Comparison of ENCODE assay signal across 1 cellular context in the genomic region with DNA sequence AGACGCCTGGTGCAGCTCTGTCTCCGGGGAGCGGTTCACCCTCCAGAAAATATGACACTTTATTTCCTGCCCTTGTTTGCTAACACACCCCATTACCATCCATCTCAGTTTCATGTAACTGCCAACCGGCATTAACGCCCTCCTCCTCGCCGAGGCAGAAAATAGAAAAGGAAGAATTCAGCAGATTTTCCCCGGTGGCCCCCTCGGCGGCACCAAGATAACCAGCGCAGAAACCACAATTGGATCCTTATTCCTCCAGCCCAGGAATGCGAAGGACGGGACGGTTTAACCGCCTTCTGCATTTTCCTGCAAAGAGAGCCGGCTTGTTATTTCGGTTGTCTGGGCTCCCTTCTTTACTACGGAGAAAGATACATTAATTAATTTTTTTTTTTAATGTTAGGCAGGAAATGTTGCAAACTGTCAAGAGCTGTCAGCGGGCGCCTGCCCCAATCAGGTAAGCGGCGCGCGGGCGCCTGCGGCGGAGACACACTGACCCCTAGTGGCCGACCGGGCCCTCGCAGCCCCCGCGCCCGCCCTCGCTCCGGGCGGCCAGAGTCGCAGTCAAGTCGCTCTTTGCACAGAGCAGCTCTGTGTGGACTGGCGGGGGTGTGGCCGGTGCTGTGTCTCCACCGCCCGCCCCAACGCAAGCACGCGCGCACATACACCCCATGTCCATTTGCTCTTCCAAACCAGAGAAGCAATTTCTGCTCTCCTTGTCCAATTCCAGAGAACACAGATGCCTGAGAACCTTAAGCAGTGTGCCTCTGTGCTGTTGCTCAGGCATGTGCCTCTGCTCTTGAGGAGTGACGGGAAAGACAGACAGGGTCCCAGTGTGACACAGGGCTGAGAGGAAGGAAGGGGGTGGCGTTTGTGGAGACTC.
TF ChIP-seq lines count a peak whose summit lies in the region.

No MANE protein-coding gene starts in this region.

TF ChIP-seq in HepG2, 621 proteins besides CTCF, POLR2A, EP300 and RAD21 (continued from another document and continues in another):
- TF ChIP-seq, protein P1, sequence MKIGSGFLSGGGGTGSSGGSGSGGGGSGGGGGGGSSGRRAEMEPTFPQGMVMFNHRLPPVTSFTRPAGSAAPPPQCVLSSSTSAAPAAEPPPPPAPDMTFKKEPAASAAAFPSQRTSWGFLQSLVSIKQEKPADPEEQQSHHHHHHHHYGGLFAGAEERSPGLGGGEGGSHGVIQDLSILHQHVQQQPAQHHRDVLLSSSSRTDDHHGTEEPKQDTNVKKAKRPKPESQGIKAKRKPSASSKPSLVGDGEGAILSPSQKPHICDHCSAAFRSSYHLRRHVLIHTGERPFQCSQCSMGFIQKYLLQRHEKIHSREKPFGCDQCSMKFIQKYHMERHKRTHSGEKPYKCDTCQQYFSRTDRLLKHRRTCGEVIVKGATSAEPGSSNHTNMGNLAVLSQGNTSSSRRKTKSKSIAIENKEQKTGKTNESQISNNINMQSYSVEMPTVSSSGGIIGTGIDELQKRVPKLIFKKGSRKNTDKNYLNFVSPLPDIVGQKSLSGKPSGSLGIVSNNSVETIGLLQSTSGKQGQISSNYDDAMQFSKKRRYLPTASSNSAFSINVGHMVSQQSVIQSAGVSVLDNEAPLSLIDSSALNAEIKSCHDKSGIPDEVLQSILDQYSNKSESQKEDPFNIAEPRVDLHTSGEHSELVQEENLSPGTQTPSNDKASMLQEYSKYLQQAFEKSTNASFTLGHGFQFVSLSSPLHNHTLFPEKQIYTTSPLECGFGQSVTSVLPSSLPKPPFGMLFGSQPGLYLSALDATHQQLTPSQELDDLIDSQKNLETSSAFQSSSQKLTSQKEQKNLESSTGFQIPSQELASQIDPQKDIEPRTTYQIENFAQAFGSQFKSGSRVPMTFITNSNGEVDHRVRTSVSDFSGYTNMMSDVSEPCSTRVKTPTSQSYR (CRISPR knock-in tag; IDR thresholded peaks at IDR 0.05; ENCODE audit: borderline replicate concordance) = no peak
- TF ChIP-seq DR1 (CRISPR knock-in tag; IDR thresholded peaks at IDR 0.05) (0 out of 2 replicates have a peak, but pooled peaks have one; percentile 29), TBX2 (CRISPR knock-in tag; IDR thresholded peaks at IDR 0.05; ENCODE audit: borderline replicate concordance) (peak; percentile 82), ZNF253 (CRISPR knock-in tag; IDR thresholded peaks at IDR 0.05; ENCODE audit: borderline replicate concordance) (0 out of 2 replicates have a peak, but pooled peaks have one; percentile 33), ZSCAN12 (CRISPR knock-in tag; IDR thresholded peaks at IDR 0.05) (no peak), SP140L (CRISPR knock-in tag; IDR thresholded peaks at IDR 0.05; ENCODE audit: borderline replicate concordance) (peak; percentile 65; the same call in 1 of the 2 replicates), ARID2 (CRISPR knock-in tag; IDR thresholded peaks at IDR 0.05; ENCODE audit: borderline replicate concordance) (peak; percentile 67; the same call in 1 of the 2 replicates), AHR (CRISPR knock-in tag; IDR thresholded peaks at IDR 0.05) (peak; percentile 91; the same call in 1 of the 2 replicates), ZMYM4 (CRISPR knock-in tag; IDR thresholded peaks at IDR 0.05) (no peak), SP2 (CRISPR knock-in tag; IDR thresholded peaks at IDR 0.05) (no peak), ZNF232 (CRISPR knock-in tag; IDR thresholded peaks at IDR 0.05; ENCODE audit: borderline replicate concordance) (no peak; the same call in 1 of the 2 replicates), HOXD1 (CRISPR knock-in tag; IDR thresholded peaks at IDR 0.05) (no peak), ETV5 (CRISPR knock-in tag; IDR thresholded peaks at IDR 0.05; ENCODE audit: borderline replicate concordance) (peak; percentile 39; the same call in 1 of the 2 replicates), SP1 (IDR thresholded peaks at IDR 0.05) (no peak), SP1 (CRISPR knock-in tag; IDR thresholded peaks at IDR 0.05) (0 out of 2 replicates have a peak, but pooled peaks have one; percentile 34), NFKB2 (CRISPR knock-in tag; IDR thresholded peaks at IDR 0.05; ENCODE audit: borderline replicate concordance) (peak; percentile 83; the same call in 1 of the 2 replicates), ZNF605 (CRISPR knock-in tag; IDR thresholded peaks at IDR 0.05) (peak; percentile 87), KMT2A (CRISPR knock-in tag; IDR thresholded peaks at IDR 0.05) (peak; percentile 52; the same call in 1 of the 2 replicates), SMARCE1 (IDR thresholded peaks at IDR 0.05; ENCODE audit: borderline replicate concordance) (no peak), TAF1 (CRISPR knock-in tag; IDR thresholded peaks at IDR 0.05) (0 out of 2 replicates have a peak, but pooled peaks have one; percentile 23), ZNF205 (CRISPR knock-in tag; IDR thresholded peaks at IDR 0.05) (peak; percentile 63; the same call in 1 of the 2 replicates)
- TF ChIP-seq, protein P2, sequence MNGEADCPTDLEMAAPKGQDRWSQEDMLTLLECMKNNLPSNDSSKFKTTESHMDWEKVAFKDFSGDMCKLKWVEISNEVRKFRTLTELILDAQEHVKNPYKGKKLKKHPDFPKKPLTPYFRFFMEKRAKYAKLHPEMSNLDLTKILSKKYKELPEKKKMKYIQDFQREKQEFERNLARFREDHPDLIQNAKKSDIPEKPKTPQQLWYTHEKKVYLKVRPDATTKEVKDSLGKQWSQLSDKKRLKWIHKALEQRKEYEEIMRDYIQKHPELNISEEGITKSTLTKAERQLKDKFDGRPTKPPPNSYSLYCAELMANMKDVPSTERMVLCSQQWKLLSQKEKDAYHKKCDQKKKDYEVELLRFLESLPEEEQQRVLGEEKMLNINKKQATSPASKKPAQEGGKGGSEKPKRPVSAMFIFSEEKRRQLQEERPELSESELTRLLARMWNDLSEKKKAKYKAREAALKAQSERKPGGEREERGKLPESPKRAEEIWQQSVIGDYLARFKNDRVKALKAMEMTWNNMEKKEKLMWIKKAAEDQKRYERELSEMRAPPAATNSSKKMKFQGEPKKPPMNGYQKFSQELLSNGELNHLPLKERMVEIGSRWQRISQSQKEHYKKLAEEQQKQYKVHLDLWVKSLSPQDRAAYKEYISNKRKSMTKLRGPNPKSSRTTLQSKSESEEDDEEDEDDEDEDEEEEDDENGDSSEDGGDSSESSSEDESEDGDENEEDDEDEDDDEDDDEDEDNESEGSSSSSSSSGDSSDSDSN (CRISPR knock-in tag; IDR thresholded peaks at IDR 0.05) = 0 out of 2 replicates have a peak, but pooled peaks have one; percentile 60
- TF ChIP-seq, protein P3, sequence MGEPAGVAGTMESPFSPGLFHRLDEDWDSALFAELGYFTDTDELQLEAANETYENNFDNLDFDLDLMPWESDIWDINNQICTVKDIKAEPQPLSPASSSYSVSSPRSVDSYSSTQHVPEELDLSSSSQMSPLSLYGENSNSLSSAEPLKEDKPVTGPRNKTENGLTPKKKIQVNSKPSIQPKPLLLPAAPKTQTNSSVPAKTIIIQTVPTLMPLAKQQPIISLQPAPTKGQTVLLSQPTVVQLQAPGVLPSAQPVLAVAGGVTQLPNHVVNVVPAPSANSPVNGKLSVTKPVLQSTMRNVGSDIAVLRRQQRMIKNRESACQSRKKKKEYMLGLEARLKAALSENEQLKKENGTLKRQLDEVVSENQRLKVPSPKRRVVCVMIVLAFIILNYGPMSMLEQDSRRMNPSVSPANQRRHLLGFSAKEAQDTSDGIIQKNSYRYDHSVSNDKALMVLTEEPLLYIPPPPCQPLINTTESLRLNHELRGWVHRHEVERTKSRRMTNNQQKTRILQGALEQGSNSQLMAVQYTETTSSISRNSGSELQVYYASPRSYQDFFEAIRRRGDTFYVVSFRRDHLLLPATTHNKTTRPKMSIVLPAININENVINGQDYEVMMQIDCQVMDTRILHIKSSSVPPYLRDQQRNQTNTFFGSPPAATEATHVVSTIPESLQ (CRISPR knock-in tag; conservative IDR thresholded peaks at IDR 0.05) = 0 out of 2 replicates have a peak, but pooled peaks have one; percentile 67
- TF ChIP-seq, protein P4, sequence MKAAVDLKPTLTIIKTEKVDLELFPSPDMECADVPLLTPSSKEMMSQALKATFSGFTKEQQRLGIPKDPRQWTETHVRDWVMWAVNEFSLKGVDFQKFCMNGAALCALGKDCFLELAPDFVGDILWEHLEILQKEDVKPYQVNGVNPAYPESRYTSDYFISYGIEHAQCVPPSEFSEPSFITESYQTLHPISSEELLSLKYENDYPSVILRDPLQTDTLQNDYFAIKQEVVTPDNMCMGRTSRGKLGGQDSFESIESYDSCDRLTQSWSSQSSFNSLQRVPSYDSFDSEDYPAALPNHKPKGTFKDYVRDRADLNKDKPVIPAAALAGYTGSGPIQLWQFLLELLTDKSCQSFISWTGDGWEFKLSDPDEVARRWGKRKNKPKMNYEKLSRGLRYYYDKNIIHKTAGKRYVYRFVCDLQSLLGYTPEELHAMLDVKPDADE (CRISPR knock-in tag; IDR thresholded peaks at IDR 0.05) = no peak
- TF ChIP-seq, protein P5, sequence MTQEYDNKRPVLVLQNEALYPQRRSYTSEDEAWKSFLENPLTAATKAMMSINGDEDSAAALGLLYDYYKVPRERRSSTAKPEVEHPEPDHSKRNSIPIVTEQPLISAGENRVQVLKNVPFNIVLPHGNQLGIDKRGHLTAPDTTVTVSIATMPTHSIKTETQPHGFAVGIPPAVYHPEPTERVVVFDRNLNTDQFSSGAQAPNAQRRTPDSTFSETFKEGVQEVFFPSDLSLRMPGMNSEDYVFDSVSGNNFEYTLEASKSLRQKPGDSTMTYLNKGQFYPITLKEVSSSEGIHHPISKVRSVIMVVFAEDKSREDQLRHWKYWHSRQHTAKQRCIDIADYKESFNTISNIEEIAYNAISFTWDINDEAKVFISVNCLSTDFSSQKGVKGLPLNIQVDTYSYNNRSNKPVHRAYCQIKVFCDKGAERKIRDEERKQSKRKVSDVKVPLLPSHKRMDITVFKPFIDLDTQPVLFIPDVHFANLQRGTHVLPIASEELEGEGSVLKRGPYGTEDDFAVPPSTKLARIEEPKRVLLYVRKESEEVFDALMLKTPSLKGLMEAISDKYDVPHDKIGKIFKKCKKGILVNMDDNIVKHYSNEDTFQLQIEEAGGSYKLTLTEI (CRISPR knock-in tag; conservative IDR thresholded peaks at IDR 0.05) = no peak
- TF ChIP-seq, protein P6, sequence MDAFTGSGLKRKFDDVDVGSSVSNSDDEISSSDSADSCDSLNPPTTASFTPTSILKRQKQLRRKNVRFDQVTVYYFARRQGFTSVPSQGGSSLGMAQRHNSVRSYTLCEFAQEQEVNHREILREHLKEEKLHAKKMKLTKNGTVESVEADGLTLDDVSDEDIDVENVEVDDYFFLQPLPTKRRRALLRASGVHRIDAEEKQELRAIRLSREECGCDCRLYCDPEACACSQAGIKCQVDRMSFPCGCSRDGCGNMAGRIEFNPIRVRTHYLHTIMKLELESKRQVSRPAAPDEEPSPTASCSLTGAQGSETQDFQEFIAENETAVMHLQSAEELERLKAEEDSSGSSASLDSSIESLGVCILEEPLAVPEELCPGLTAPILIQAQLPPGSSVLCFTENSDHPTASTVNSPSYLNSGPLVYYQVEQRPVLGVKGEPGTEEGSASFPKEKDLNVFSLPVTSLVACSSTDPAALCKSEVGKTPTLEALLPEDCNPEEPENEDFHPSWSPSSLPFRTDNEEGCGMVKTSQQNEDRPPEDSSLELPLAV (CRISPR knock-in tag; conservative IDR thresholded peaks at IDR 0.05; ENCODE audit: low read depth) = no peak
- TF ChIP-seq, protein P7, sequence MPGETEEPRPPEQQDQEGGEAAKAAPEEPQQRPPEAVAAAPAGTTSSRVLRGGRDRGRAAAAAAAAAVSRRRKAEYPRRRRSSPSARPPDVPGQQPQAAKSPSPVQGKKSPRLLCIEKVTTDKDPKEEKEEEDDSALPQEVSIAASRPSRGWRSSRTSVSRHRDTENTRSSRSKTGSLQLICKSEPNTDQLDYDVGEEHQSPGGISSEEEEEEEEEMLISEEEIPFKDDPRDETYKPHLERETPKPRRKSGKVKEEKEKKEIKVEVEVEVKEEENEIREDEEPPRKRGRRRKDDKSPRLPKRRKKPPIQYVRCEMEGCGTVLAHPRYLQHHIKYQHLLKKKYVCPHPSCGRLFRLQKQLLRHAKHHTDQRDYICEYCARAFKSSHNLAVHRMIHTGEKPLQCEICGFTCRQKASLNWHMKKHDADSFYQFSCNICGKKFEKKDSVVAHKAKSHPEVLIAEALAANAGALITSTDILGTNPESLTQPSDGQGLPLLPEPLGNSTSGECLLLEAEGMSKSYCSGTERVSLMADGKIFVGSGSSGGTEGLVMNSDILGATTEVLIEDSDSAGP (CRISPR knock-in tag; IDR thresholded peaks at IDR 0.05; ENCODE audit: borderline replicate concordance) = peak; percentile 83; the same call in 1 of the 2 replicates
- TF ChIP-seq, protein P8, sequence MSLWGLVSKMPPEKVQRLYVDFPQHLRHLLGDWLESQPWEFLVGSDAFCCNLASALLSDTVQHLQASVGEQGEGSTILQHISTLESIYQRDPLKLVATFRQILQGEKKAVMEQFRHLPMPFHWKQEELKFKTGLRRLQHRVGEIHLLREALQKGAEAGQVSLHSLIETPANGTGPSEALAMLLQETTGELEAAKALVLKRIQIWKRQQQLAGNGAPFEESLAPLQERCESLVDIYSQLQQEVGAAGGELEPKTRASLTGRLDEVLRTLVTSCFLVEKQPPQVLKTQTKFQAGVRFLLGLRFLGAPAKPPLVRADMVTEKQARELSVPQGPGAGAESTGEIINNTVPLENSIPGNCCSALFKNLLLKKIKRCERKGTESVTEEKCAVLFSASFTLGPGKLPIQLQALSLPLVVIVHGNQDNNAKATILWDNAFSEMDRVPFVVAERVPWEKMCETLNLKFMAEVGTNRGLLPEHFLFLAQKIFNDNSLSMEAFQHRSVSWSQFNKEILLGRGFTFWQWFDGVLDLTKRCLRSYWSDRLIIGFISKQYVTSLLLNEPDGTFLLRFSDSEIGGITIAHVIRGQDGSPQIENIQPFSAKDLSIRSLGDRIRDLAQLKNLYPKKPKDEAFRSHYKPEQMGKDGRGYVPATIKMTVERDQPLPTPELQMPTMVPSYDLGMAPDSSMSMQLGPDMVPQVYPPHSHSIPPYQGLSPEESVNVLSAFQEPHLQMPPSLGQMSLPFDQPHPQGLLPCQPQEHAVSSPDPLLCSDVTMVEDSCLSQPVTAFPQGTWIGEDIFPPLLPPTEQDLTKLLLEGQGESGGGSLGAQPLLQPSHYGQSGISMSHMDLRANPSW (CRISPR knock-in tag; IDR thresholded peaks at IDR 0.05; ENCODE audit: borderline replicate concordance) = no peak
- TF ChIP-seq, protein P9, sequence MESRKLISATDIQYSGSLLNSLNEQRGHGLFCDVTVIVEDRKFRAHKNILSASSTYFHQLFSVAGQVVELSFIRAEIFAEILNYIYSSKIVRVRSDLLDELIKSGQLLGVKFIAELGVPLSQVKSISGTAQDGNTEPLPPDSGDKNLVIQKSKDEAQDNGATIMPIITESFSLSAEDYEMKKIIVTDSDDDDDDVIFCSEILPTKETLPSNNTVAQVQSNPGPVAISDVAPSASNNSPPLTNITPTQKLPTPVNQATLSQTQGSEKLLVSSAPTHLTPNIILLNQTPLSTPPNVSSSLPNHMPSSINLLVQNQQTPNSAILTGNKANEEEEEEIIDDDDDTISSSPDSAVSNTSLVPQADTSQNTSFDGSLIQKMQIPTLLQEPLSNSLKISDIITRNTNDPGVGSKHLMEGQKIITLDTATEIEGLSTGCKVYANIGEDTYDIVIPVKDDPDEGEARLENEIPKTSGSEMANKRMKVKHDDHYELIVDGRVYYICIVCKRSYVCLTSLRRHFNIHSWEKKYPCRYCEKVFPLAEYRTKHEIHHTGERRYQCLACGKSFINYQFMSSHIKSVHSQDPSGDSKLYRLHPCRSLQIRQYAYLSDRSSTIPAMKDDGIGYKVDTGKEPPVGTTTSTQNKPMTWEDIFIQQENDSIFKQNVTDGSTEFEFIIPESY (CRISPR knock-in tag; IDR thresholded peaks at IDR 0.05) = peak; percentile 64; the same call in 1 of the 2 replicates
